7 cellular contexts compared by ENCODE assay signal in the genomic region with DNA sequence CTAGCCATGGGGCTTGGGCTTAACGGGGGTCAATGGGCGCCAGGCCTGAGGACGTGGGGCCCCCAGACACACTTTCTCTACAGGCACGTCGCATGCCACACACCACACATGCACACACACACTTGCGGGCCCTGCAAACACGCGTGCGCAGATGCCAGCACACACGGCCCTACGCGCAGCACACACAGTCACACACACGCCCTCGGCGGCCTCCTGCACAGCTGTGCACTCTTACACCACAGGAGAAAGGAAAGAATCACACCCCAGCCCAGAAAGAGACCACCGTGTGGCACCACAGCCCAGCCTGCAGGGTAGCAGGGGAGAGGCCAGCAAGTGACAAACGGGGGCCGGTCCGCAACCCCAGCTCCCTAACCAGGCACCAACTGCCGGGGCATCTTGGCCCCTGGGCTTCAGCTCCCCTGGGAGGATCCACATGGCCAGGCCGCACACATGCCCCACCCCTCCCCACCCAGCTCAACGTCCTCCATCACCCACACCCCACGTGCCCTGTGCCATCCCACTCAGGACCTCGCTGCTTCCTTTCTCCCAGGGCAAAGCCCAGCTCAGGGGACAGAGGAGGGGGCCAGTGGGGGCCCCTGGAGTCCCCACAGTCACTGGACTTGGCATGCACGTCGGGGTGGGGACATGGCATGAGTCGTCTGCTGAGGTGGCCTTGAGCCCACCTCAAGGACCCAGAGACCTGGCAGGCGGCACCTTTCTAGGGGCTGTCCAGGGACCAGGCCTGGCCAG.
"Had no signal": no experiment of that assay in that cellular context is flagged by ENCODE, and none has a peak within 500 bp of the region (broad histone marks: within the 10 kb centered on the region; RNA-seq: fewer than 3 reads in every experiment).

No MANE protein-coding gene starts in this region.

- DNase-seq: NCI-H1436 treated with DMSO at 0.1 percent for 48 hours, NCI-H187, NCI-H2081 treated with DMSO at 0.1 percent for 48 hours, SIG-M5, T1000 had no signal

- H3K4me3 ChIP-seq: adrenal gland, Peyer's patch had no signal

- H3K9me3 ChIP-seq: adrenal gland, Peyer's patch had no signal

- H3K27ac ChIP-seq: adrenal gland, Peyer's patch had no signal

- H3K4me1 ChIP-seq: adrenal gland had no signal

- H3K27me3 ChIP-seq: adrenal gland, Peyer's patch had no signal

- H3K36me3 ChIP-seq: adrenal gland, Peyer's patch had no signal
